Comparison of ENCODE assay signal across 24 cellular contexts in the genomic region with DNA sequence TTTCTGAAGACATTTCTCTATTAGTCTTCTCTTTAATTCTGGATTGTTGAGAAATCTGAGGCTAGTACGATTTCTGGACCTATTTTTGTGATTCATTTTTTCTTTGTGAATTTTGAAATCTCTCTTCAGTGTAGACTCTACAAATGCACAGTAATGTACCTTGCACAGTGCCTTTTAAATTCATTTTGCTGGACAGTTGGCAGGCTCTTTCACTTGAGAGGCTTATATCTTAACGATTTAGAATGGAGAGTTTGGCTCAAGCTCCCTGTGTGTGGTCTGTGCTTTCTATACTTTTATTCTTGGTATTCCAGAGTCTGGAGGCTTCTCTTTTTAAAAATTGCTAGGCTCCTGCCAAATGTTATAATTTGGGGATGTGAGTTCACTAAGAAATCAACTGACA.
"Had no signal": no experiment of that assay in that cellular context is flagged by ENCODE, and none has a peak within 500 bp of the region (broad histone marks: within the 10 kb centered on the region; RNA-seq: fewer than 3 reads in every experiment).

No MANE protein-coding gene starts in this region.

- H3K4me3 ChIP-seq: lung, pancreas, psoas muscle, right atrium auricular region, skin epidermis, stomach, testis, thyroid gland, transverse colon, upper lobe of left lung had no signal

- DNase-seq: hippocampal formation; kidney glomerular epithelial cell; left cardiac atrium; mesendoderm; naive thymus-derived CD8-positive, alpha-beta T cell; nucleus accumbens; pancreas; psoas muscle; stimulated activated CD4-positive, alpha-beta T cell treated with anti-CD3 and anti-CD28 coated beads, Interleukin-12 subunit alpha, Interleukin-12 subunit beta, amount 100 ng/mL, for 4 hours; stimulated activated CD4-positive, alpha-beta T cell treated with anti-CD3 and anti-CD28 coated beads, Interleukin-15, amount 100 ng/mL, for 24 hours; stimulated activated CD4-positive, alpha-beta T cell treated with anti-CD3 and anti-CD28 coated beads, Interleukin-2, amount 100 ng/mL, for 24 hours; stimulated activated CD4-positive, alpha-beta T cell treated with anti-CD3 and anti-CD28 coated beads, Interleukin-4, amount 100 ng/mL, for 1 hour; stimulated activated naive B cell treated with anti-CD40 and anti-IgM and Interleukin-4, amounts not matched to agents 10 μg/mL and 1 μg/mL and 100 μg/mL, for 72 hours; stimulated activated naive CD8-positive, alpha-beta T cell treated with anti-CD3 and anti-CD28 coated beads, Interleukin-15, Interleukin-2, amounts not matched to agents 100 U/mL and 50 U/mL, for 24 hours; stomach; testis; thyroid gland; transverse colon; upper lobe of left lung had no signal

- ATAC-seq: left cardiac atrium; left lobe of liver; naive thymus-derived CD8-positive, alpha-beta T cell; pancreas; psoas muscle; sciatic nerve; stimulated activated naive B cell treated with anti-CD40 and anti-IgM and Interleukin-4, amounts not matched to agents 10 μg/mL and 1 μg/mL and 100 μg/mL, for 72 hours; stimulated activated naive CD8-positive, alpha-beta T cell treated with anti-CD3 and anti-CD28 coated beads, Interleukin-15, Interleukin-2, amounts not matched to agents 100 U/mL and 50 U/mL, for 24 hours had no signal
